ENCODE assay signal across 9 cellular contexts in the genomic region with DNA sequence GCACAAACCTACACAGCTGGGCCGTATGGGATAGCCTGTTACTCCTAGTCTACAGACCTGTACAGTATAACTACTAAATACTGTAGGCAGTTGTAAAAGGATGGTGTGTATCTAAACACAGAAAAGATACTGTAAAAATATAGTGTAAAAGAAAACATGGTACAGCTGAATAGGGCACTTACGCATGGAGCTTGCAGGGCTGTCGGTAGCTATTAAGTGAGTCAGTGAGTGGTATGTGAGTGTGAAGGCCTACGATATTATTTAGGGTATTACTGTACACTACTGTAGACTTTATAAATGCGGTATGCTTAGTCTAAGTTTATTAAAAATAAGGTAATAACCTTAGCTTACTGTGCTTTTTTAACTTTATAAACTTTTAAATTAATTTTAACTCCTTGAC. TPM values are rescaled to one million over a fixed set of nuclear protein-coding genes. Genes with fewer than 3 reads are reported as not detected.
DNase-seq lines count a peak whose midpoint lies in the region; ATAC-seq, FAIRE-seq and TF ChIP-seq lines count a peak whose summit lies in the region.
"Had no signal": no experiment of that assay in that cellular context is flagged by ENCODE, and none has a peak within 500 bp of the region (broad histone marks: within the 10 kb centered on the region; RNA-seq: fewer than 3 reads in every experiment).

No MANE protein-coding gene starts in this region.

- H3K27me3 Mint-ChIP-seq in astrocyte (ENCODE audit: low read depth, unreplicated experiment) (no peaks in the 10 kb centered on the region), memory B cell (no peaks in the 10 kb centered on the region)

- peaks cover 80% of the 10 kb centered on the region for H3K79me2 ChIP-seq in astrocyte (ENCODE audit: insufficient read depth, low read length)

- H3K27me3 ChIP-seq in heart right ventricle (no peaks in the 10 kb centered on the region), astrocyte (ENCODE audit: insufficient read depth, low read length) (no peaks in the 10 kb centered on the region), uterus (no peaks in the 10 kb centered on the region)

- peak overlapping the region; percentile 91 for H3K4me2 ChIP-seq in astrocyte (ENCODE audit: low read length)

- intact Hi-C loops in heart right ventricle (cut with DNase I) (loop anchor here in 1 of 10 donors (10.0 kb wide), 1 partner anchor 628 kb away; no protein-coding TSS in a partner anchor), cardiac septum (cut with DNase I) (loop anchor here (5.0 kb wide), 1 partner anchor 70 kb away; the partner anchor contains the start of gene CKMT2), uterus (cut with DNase I; ENCODE audit: low total_unique reads) (no loop called here)

- no peak for TF ChIP-seq POLR2A in uterus (IDR thresholded peaks at IDR 0.05)

- H3K9ac ChIP-seq in astrocyte (ENCODE audit: low read length) = peak overlapping the region; percentile 97

- H3K36me3 Mint-ChIP-seq in astrocyte (ENCODE audit: low read depth, unreplicated experiment) (no peaks in the 10 kb centered on the region), memory B cell (peaks cover 5% of the 10 kb centered on the region)

- H3K4me3 Mint-ChIP-seq in astrocyte (ENCODE audit: unreplicated experiment) = peak overlapping the region; percentile 98
- peak overlapping the region; percentile 93 for H3K4me3 Mint-ChIP-seq in memory B cell

- DNase-seq in heart right ventricle (no peak), cardiac septum (ENCODE audit: low spot score) (no peak), astrocyte (ENCODE audit: low read depth) (peak; percentile 27), memory B cell (ENCODE audit: low spot score in 2 of 2) (no peak), uterus (no peak), DMS153 treated with DMSO at 0.1 percent for 48 hours (lab: John Stamatoyannopoulos, UW; ENCODE audit: unreplicated experiment) (no peak)
- DNase-seq in activated CD8-positive, alpha-beta memory T cell treated with anti-CD3 and anti-CD28 coated beads for 24 hours = no peak
- DNase-seq: NCI-H446 treated with DMSO at 0.1 percent for 48 hours had no signal

- H3K36me3 ChIP-seq in heart right ventricle = peaks cover 0 to 16% (median 4%) of the 10 kb centered on the region in 9 donors
- peaks cover 6% of the 10 kb centered on the region for H3K36me3 ChIP-seq in astrocyte (ENCODE audit: insufficient read depth, low read length)
- H3K36me3 ChIP-seq in uterus = no peaks in the 10 kb centered on the region

- no peaks in the 10 kb centered on the region for H3K9me3 Mint-ChIP-seq in astrocyte (ENCODE audit: unreplicated experiment)
- no peaks in the 10 kb centered on the region for H3K9me3 Mint-ChIP-seq in memory B cell

- H2AFZ ChIP-seq in astrocyte (ENCODE audit: low read depth, low read length) = no peak overlapping the region

- no peaks in the 10 kb centered on the region for H4K20me1 ChIP-seq in astrocyte (ENCODE audit: insufficient read depth, low read length)

- H3K4me1 ChIP-seq in heart right ventricle (peaks cover 3 to 54% (median 35%) of the 10 kb centered on the region in 9 donors), astrocyte (ENCODE audit: insufficient read depth, low read length) (peaks cover 10% of the 10 kb centered on the region), uterus (no peaks in the 10 kb centered on the region)

- H3K9me3 ChIP-seq in heart right ventricle (no peaks in the 10 kb centered on the region), astrocyte (ENCODE audit: insufficient read depth, low read depth, low read length) (no peaks in the 10 kb centered on the region), uterus (no peaks in the 10 kb centered on the region)

- no peak for FAIRE-seq in astrocyte (lab: Jason Lieb, UNC)

- no peak overlapping the region for H3K27ac ChIP-seq in heart right ventricle
- peak overlapping the region; percentile 97 for H3K27ac ChIP-seq in astrocyte (ENCODE audit: low read depth, low read length)
- H3K27ac ChIP-seq in uterus = no peak overlapping the region

- 92 to 93% methylated on average over 5 of the region's 5 CpGs for WGBS in heart right ventricle, 2 donors

- no peak for ATAC-seq in heart right ventricle
- no peak for ATAC-seq in memory B cell (ENCODE audit: low read depth)
- ATAC-seq in HG03520 (IDR thresholded peaks at IDR 0.05; ENCODE audit: unreplicated experiment) = no peak

- no peak for TF ChIP-seq CTCF in heart right ventricle (IDR thresholded peaks at IDR 0.05)
- no peak for TF ChIP-seq CTCF in astrocyte (IDR thresholded peaks at IDR 0.05; ENCODE audit: insufficient read depth, low read depth, low read length)
- TF ChIP-seq CTCF in uterus (IDR thresholded peaks at IDR 0.05) = no peak

- H3K27ac Mint-ChIP-seq in astrocyte (ENCODE audit: unreplicated experiment) (peak overlapping the region; percentile 98), memory B cell (peak overlapping the region; percentile 94)

- H3K4me3 ChIP-seq in heart right ventricle = peak overlapping the region in 6 of 10 donors; percentile 76 to 90 (median 82)
- peak overlapping the region; percentile 96 for H3K4me3 ChIP-seq in astrocyte (ENCODE audit: insufficient read depth, low read depth, low read length)
- H3K4me3 ChIP-seq in uterus = peak overlapping the region; percentile 87 to 92

- H3K4me1 Mint-ChIP-seq in astrocyte (ENCODE audit: low read depth, unreplicated experiment) (peaks cover 19% of the 10 kb centered on the region), memory B cell (peaks cover 28% of the 10 kb centered on the region)

RNA-seq across cellular contexts. Expression of gene ZCCHC9, which starts 1.2 kb away (rescaled TPM):
- total RNA-seq in heart right ventricle = 10 to 100 TPM in 8 of 10 donors, 1 to 10 TPM in 2; 8.5 to 19.3 (median 11.0) TPM
- 10 to 100 TPM; 11.6 to 25.7 TPM for polyA plus RNA-seq in heart right ventricle
- total RNA-seq in cardiac septum = 10.9 TPM
- total RNA-seq in astrocyte = 22.5 and 24.3 TPM in 2 replicates
- total RNA-seq in uterus = 10 to 100 TPM in 3 of 4 donors, 1 to 10 TPM in 1; 10.0 to 36.2 (median 28.2) TPM
